ENCODE assay signal across 20 cellular contexts in genomic region chr2:110712737-110713136, GRCh38. TPM values are rescaled to one million over a fixed set of nuclear protein-coding genes. Genes with fewer than 3 reads are reported as not detected.
DNase-seq lines count a peak whose midpoint lies in the region; ATAC-seq and TF ChIP-seq lines count a peak whose summit lies in the region.
"Had no signal": no experiment of that assay in that cellular context is flagged by ENCODE, and none has a peak within 500 bp of the region (broad histone marks: within the 10 kb centered on the region; RNA-seq: fewer than 3 reads in every experiment).

No MANE protein-coding gene starts in this region.

- H3K79me2 ChIP-seq in MM.1S (ENCODE audit: low read length) (no peaks in the 10 kb centered on the region), hepatocyte (no peaks in the 10 kb centered on the region)

- H3K9me2 ChIP-seq in MM.1S (replicated peaks; ENCODE audit: insufficient read depth, low read length) (no peaks in the 10 kb centered on the region), hepatocyte (replicated peaks; ENCODE audit: insufficient read depth) (no peaks in the 10 kb centered on the region)

- no peaks in the 10 kb centered on the region for H3K36me3 ChIP-seq in HEK293 (ENCODE audit: control insufficient read depth in 2 of 2, insufficient read depth in 1 of 2, low read length in 2 of 2)
- H3K36me3 ChIP-seq in MM.1S (replicated peaks; ENCODE audit: insufficient read depth, low read length) = no peaks in the 10 kb centered on the region
- no peaks in the 10 kb centered on the region for H3K36me3 ChIP-seq in hepatocyte (replicated peaks; ENCODE audit: insufficient read depth, low read depth)
- H3K36me3 ChIP-seq in mucosa of descending colon (ENCODE audit: low read depth) = no peaks in the 10 kb centered on the region
- H3K36me3 ChIP-seq: BE2C, BLaER1 had no signal

- H3K9me3 Mint-ChIP-seq in CD14-positive monocyte = peaks cover 0 to 4% (median 0%) of the 10 kb centered on the region in 7 donors
- no peaks in the 10 kb centered on the region for H3K9me3 Mint-ChIP-seq in naive thymus-derived CD8-positive, alpha-beta T cell
- H3K9me3 Mint-ChIP-seq: CD4-positive, alpha-beta T cell; CD8-positive, alpha-beta T cell had no signal

- H3K27ac Mint-ChIP-seq in CD14-positive monocyte = no peak overlapping the region
- no peak overlapping the region for H3K27ac Mint-ChIP-seq in naive thymus-derived CD8-positive, alpha-beta T cell
- H3K27ac Mint-ChIP-seq: CD4-positive, alpha-beta T cell; CD8-positive, alpha-beta T cell had no signal

- no peak for TF ChIP-seq CTCF in HEK293 (tag by site-specific recombination; IDR thresholded peaks at IDR 0.05)
- no peak for TF ChIP-seq CTCF in MM.1S (IDR thresholded peaks at IDR 0.05; ENCODE audit: low read length)
- TF ChIP-seq CTCF in hepatocyte (IDR thresholded peaks at IDR 0.05; ENCODE audit: poor library complexity) = no peak
- TF ChIP-seq CTCF in mucosa of descending colon (IDR thresholded peaks at IDR 0.05) = no peak
- TF ChIP-seq CTCF in CD14-positive monocyte (IDR thresholded peaks at IDR 0.05) = no peak

- H4K20me1 ChIP-seq in MM.1S (ENCODE audit: insufficient read depth, low read length) (no peaks in the 10 kb centered on the region), hepatocyte (ENCODE audit: insufficient read depth, poor library complexity, severe bottlenecking) (no peaks in the 10 kb centered on the region)
- H4K20me1 ChIP-seq: BLaER1 had no signal

- peaks cover 2 to 10% (median 3%) of the 10 kb centered on the region in 3 donors for H3K27me3 Mint-ChIP-seq in CD14-positive monocyte (ENCODE audit: low read depth in 3 of 3)
- H3K27me3 Mint-ChIP-seq in naive thymus-derived CD8-positive, alpha-beta T cell = peaks cover 21 to 42% (median 31%) of the 10 kb centered on the region in 5 donors

- ATAC-seq in mucosa of descending colon = peak; percentile 15
- ATAC-seq in naive thymus-derived CD8-positive, alpha-beta T cell = no peak
- ATAC-seq: CD8-positive, alpha-beta T cell had no signal

- H3K9me3 ChIP-seq in HEK293 (ENCODE audit: control insufficient read depth, insufficient read depth, low read depth, low read length) = no peaks in the 10 kb centered on the region
- no peaks in the 10 kb centered on the region for H3K9me3 ChIP-seq in MM.1S (replicated peaks; ENCODE audit: insufficient read depth, low read length)
- H3K9me3 ChIP-seq in hepatocyte (ENCODE audit: low read depth) = no peaks in the 10 kb centered on the region
- H3K9me3 ChIP-seq in mucosa of descending colon = no peaks in the 10 kb centered on the region
- H3K9me3 ChIP-seq: BE2C, BLaER1, Caco-2 had no signal

- H2AFZ ChIP-seq in MM.1S (ENCODE audit: low read length) = 0 out of 2 replicates have a peak overlapping the region, but pooled peaks have one; percentile 8
- no peak overlapping the region for H2AFZ ChIP-seq in hepatocyte

- H3K9ac ChIP-seq in MM.1S (ENCODE audit: low read length) = no peak overlapping the region
- H3K9ac ChIP-seq: BLaER1 had no signal

- H3K4me3 ChIP-seq in HEK293 (ENCODE audit: low read depth, low read length) = no peak overlapping the region
- no peak overlapping the region for H3K4me3 ChIP-seq in MM.1S (ENCODE audit: low read length)
- H3K4me3 ChIP-seq in hepatocyte = no peak overlapping the region
- H3K4me3 ChIP-seq in mucosa of descending colon = no peak overlapping the region
- H3K4me3 ChIP-seq: BLaER1 had no signal

- intact Hi-C loops in mucosa of descending colon (cut with DNase I, micrococcal nuclease) (no loop called here), CD14-positive monocyte (cut with micrococcal nuclease) (no loop called here)

- H3K27ac ChIP-seq in HEK293 (ENCODE audit: extremely low read depth, low read depth, low read length) (no peak overlapping the region), MM.1S (ENCODE audit: low read length) (peak overlapping the region; percentile 71; the same call in 1 of the 2 replicates), hepatocyte (peak overlapping the region; percentile 91)
- H3K27ac ChIP-seq: BLaER1 had no signal

- CTCF ChIA-PET in HEK293 (lab: Yijun Ruan, JAX) = interaction anchor here (1.4 kb wide), 1 partner anchor 11 kb away, joined by 3 read pairs; no protein-coding TSS in a partner anchor

- POLR2A ChIA-PET in HEK293 (lab: Yijun Ruan, JAX) = interaction anchor here (1.8 kb wide), 1 partner anchor 35 kb away, joined by 5 read pairs; the partner anchor contains the start of gene BUB1
- POLR2A ChIA-PET in naive thymus-derived CD8-positive, alpha-beta T cell (lab: Charles Lee) = no interaction called here

- peaks cover 8% of the 10 kb centered on the region for H3F3A ChIP-seq in MM.1S (ENCODE audit: insufficient read depth, low read length)

- no peak overlapping the region for H3K4me3 Mint-ChIP-seq in CD14-positive monocyte
- H3K4me3 Mint-ChIP-seq in naive thymus-derived CD8-positive, alpha-beta T cell = no peak overlapping the region
- H3K4me3 Mint-ChIP-seq: CD4-positive, alpha-beta T cell; CD8-positive, alpha-beta T cell had no signal

- WGBS in hepatocyte (ENCODE audit: low lambda C conversion rate, missing lambda C conversion rate) = 95% methylated on average over 1 of the region's 1 CpG

- DNase-seq in MM.1S = no peak
- no peak for DNase-seq in hepatocyte (ENCODE audit: low spot score)
- DNase-seq in mucosa of descending colon = no peak
- no peak for DNase-seq in CD14-positive monocyte (ENCODE audit: low spot score)
- no peak for DNase-seq in naive thymus-derived CD8-positive, alpha-beta T cell
- no peak for DNase-seq in superior temporal gyrus (ENCODE audit: extremely low spot score)
- DNase-seq: 8988T; ACHN; BE2C; C1 segment of cervical spinal cord; Calu3; CD4-positive, alpha-beta T cell; CD8-positive, alpha-beta T cell; DMS79 treated with DMSO at 0.1 percent for 48 hours; GF-D8 had no signal

- H3K27me3 ChIP-seq in MM.1S (replicated peaks; ENCODE audit: insufficient read depth, low read length) = no peaks in the 10 kb centered on the region
- no peaks in the 10 kb centered on the region for H3K27me3 ChIP-seq in hepatocyte
- H3K27me3 ChIP-seq: BE2C, BLaER1 had no signal

- H3K4me2 ChIP-seq in MM.1S (ENCODE audit: low read depth, low read length) (no peak overlapping the region), hepatocyte (no peak overlapping the region)
- H3K4me2 ChIP-seq: BLaER1 had no signal

- H3K4me1 Mint-ChIP-seq in CD14-positive monocyte = peaks cover 41% of the 10 kb centered on the region
- no peaks in the 10 kb centered on the region for H3K4me1 Mint-ChIP-seq in naive thymus-derived CD8-positive, alpha-beta T cell

- no peaks in the 10 kb centered on the region for H3K36me3 Mint-ChIP-seq in CD14-positive monocyte
- H3K36me3 Mint-ChIP-seq in naive thymus-derived CD8-positive, alpha-beta T cell = no peaks in the 10 kb centered on the region
- H3K36me3 Mint-ChIP-seq: CD8-positive, alpha-beta T cell had no signal

- H3K4me1 ChIP-seq in HEK293 (ENCODE audit: control insufficient read depth, insufficient read depth, low read length) = no peaks in the 10 kb centered on the region
- H3K4me1 ChIP-seq in MM.1S (ENCODE audit: low read length) = peaks cover 22% of the 10 kb centered on the region
- peaks cover 18% of the 10 kb centered on the region for H3K4me1 ChIP-seq in hepatocyte (ENCODE audit: insufficient read depth)
- H3K4me1 ChIP-seq in mucosa of descending colon (ENCODE audit: low read depth) = peaks cover 11% of the 10 kb centered on the region
- H3K4me1 ChIP-seq: BE2C had no signal

TF ChIP-seq in HEK293, 187 proteins besides CTCF, POLR2A, EP300 and RAD21:
- TF ChIP-seq SCRT2 (tag by site-specific recombination; IDR thresholded peaks at IDR 0.05) (peak; percentile 59; the same call in 1 of the 2 replicates), ZBTB48 (tag by site-specific recombination; IDR thresholded peaks at IDR 0.05) (no peak)
TF ChIP-seq in HEK293: peak in this region for 1.

RNA-seq across cellular contexts. Expression of gene ACOXL, which starts 19.6 kb away (rescaled TPM):
- total RNA-seq in hepatocyte (0.23 and 0.36 TPM in 2 replicates), mucosa of descending colon (1 to 10 TPM in 1 of 3 donors, under 1 TPM in 2; 0.51 to 1.2 (median 0.87) TPM)
- polyA plus RNA-seq in hepatocyte (0.57 and 1.1 TPM in 2 replicates), CD14-positive monocyte (under 1 TPM in 1 of 2 donors, not detected in 1; 0.35 TPM)
- not detected for total RNA-seq in naive thymus-derived CD8-positive, alpha-beta T cell
- not detected for polyA plus RNA-seq in naive thymus-derived CD8-positive, alpha-beta T cell
- total RNA-seq: A673; CD4-positive, alpha-beta T cell; CD8-positive, alpha-beta T cell had no signal
- polyA plus RNA-seq: AG04450 had no signal

RNA-seq across cellular contexts. Expression of gene BUB1, which starts 34.9 kb away (rescaled TPM):
- total RNA-seq in hepatocyte (9.4 and 12.4 TPM in 2 replicates), mucosa of descending colon (10 to 100 TPM in 1 of 3 donors, 1 to 10 TPM in 2; 2.3 to 18.6 (median 4.1) TPM)
- polyA plus RNA-seq in hepatocyte (5.8 and 6.9 TPM in 2 replicates), CD14-positive monocyte (under 1 TPM; 0.24 to 0.30 TPM)
- total RNA-seq in naive thymus-derived CD8-positive, alpha-beta T cell = 1 to 10 TPM; 3.5 to 4.0 TPM
- polyA plus RNA-seq in naive thymus-derived CD8-positive, alpha-beta T cell = 1 to 10 TPM in 2 of 3 donors, under 1 TPM in 1; 0.56 to 1.3 (median 1.3) TPM
